ENCODE assay signal across 10 cellular contexts in the genomic region with DNA sequence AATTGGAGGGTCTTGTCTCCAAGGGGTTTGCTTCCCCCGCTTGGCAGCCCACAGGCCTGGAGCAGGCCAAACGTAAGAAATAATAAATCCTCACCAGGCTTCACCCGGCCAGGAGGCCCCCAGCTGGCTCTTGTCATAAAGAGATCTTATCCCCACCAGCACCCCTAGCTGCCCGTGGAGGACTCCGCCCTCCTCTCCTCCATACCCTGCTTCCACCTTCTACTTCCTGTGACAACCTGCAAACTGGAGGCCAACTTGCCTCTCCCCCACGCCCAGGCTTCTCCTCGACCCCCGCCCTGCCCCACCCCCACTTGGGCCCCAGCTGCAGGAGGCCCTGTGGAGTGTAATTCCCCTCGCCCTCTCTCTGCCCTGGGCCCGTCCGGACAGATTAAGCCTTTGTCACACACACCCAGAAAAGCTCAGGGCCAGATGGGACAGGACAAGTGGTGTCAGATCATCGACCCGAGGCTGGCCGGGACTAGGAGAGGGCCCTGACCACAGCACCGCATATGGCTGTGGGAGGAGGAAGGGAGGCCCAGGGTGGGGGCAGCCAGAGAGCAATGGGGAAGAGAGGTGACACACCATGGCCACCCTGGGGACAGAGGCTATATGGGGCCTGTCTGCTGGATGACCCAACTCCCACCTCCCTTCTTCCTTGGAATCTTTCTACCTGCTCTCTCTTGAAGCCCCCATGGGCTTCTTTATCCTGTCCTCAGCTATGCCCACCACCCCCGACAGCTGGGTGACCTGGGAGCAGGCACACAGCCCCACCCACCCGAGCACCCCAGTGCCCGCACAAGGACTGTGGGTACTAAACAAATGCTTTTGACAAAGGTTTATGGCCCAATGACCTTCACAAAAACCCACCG. TPM values are rescaled to one million over a fixed set of nuclear protein-coding genes. Genes with fewer than 3 reads are reported as not detected.
A peak's percentile ranks its signal among the peaks of the same experiment; 100 is the strongest.
DNase-seq lines count a peak whose midpoint lies in the region; ATAC-seq and TF ChIP-seq lines count a peak whose summit lies in the region.
"Had no signal": no experiment of that assay in that cellular context is flagged by ENCODE, and none has a peak within 500 bp of the region (broad histone marks: within the 10 kb centered on the region; RNA-seq: fewer than 3 reads in every experiment).

No MANE protein-coding gene starts in this region.

- no peaks in the 10 kb centered on the region for H3K27me3 ChIP-seq in CD8-positive, alpha-beta T cell (ENCODE audit: insufficient read depth, low read length)
- peaks cover 7% of the 10 kb centered on the region in 2 experiments for H3K27me3 ChIP-seq in mesenchymal stem cell (ENCODE audit: control insufficient read depth in 1 of 2, insufficient read depth in 1 of 2, low read length in 2 of 2)

- peak overlapping the region; percentile 63 to 84 for H2BK12ac ChIP-seq in mesenchymal stem cell (ENCODE audit: low read length in 2 of 2)

- peak overlapping the region; percentile 62 for H4K8ac ChIP-seq in mesenchymal stem cell (ENCODE audit: low read length)

- H3K23ac ChIP-seq in mesenchymal stem cell (ENCODE audit: low read length in 2 of 2), result no peak overlapping the region

- H3K9ac ChIP-seq in mesenchymal stem cell (ENCODE audit: low read length), result no peak overlapping the region

- no peak overlapping the region for H3K4me2 ChIP-seq in mesenchymal stem cell (ENCODE audit: low read length, poor library complexity, severe bottlenecking)

- peaks cover 6% of the 10 kb centered on the region for H3K36me3 Mint-ChIP-seq in CD8-positive, alpha-beta T cell
- H3K36me3 Mint-ChIP-seq in activated T-cell treated with anti-CD3 and anti-CD28 coated beads, Interleukin-2, amount 50 U/mL, for 72 hours (ENCODE audit: insufficient read depth in 2 of 2), result peaks cover 2 to 3% of the 10 kb centered on the region in 2 donors

- H2BK5ac ChIP-seq in mesenchymal stem cell (ENCODE audit: low read depth, low read length, poor library complexity, severe bottlenecking), result no peak overlapping the region

- H3K4me3 Mint-ChIP-seq in CD8-positive, alpha-beta T cell, result peak overlapping the region; percentile 78
- peak overlapping the region; percentile 76 to 83 for H3K4me3 Mint-ChIP-seq in activated T-cell treated with anti-CD3 and anti-CD28 coated beads, Interleukin-2, amount 50 U/mL, for 72 hours

- peak overlapping the region; percentile 89 for H3K27ac Mint-ChIP-seq in CD8-positive, alpha-beta T cell
- H3K27ac Mint-ChIP-seq in activated T-cell treated with anti-CD3 and anti-CD28 coated beads, Interleukin-2, amount 50 U/mL, for 72 hours, result peak overlapping the region; percentile 64

- peak overlapping the region; percentile 5 for H4K91ac ChIP-seq in mesenchymal stem cell (ENCODE audit: low read length)

- no peaks in the 10 kb centered on the region for H3K79me1 ChIP-seq in mesenchymal stem cell (replicated peaks; ENCODE audit: low read length, poor library complexity, severe bottlenecking)

- H3K4me1 Mint-ChIP-seq in CD8-positive, alpha-beta T cell (ENCODE audit: low read depth), result peaks cover 59% of the 10 kb centered on the region
- H3K4me1 Mint-ChIP-seq in activated T-cell treated with anti-CD3 and anti-CD28 coated beads, Interleukin-2, amount 50 U/mL, for 72 hours (ENCODE audit: low read depth), result peaks cover 43% of the 10 kb centered on the region

- no peak overlapping the region for H2BK15ac ChIP-seq in mesenchymal stem cell (ENCODE audit: low read depth, poor library complexity, severe bottlenecking)

- H3K27ac ChIP-seq in CD8-positive, alpha-beta T cell (ENCODE audit: low read depth, low read length), result peak overlapping the region; percentile 23
- H3K27ac ChIP-seq in KOPT-K1 (ENCODE audit: low read depth, low read length, poor library complexity, severe bottlenecking) (peak overlapping the region; percentile 69), mesenchymal stem cell (ENCODE audit: low read length, poor library complexity, severe bottlenecking) (no peak overlapping the region), coronary artery (no peak overlapping the region)

- peak overlapping the region; percentile 45 for H2BK120ac ChIP-seq in mesenchymal stem cell (ENCODE audit: low read depth, low read length)

- peaks cover 62% of the 10 kb centered on the region for H3K4me1 ChIP-seq in CD8-positive, alpha-beta T cell (ENCODE audit: insufficient read depth, low read length)
- peaks cover 22% of the 10 kb centered on the region for H3K4me1 ChIP-seq in mesenchymal stem cell (ENCODE audit: control insufficient read depth, insufficient read depth, low read depth, low read length)

- ATAC-seq in CD8-positive, alpha-beta T cell, result peak; percentile 17
- ATAC-seq in activated T-cell treated with anti-CD3 and anti-CD28 coated beads, Interleukin-2, amount 50 U/mL, for 72 hours (replicated peaks in 1 of 2), result peak; percentile 20 to 25
- no peak for ATAC-seq in esophagus mucosa
- no peak for ATAC-seq in HG03457 (IDR thresholded peaks at IDR 0.05; ENCODE audit: unreplicated experiment)
- ATAC-seq: HCT116 had no signal

- 31% methylated on average over 17 of the region's 19 CpGs for WGBS in mesenchymal stem cell

- intact Hi-C loops in CD8-positive, alpha-beta T cell (cut with DNase I, micrococcal nuclease), result loop anchor here (1.0 to 10.0 kb wide), 4 partner anchors 40 to 394 kb away; no protein-coding TSS in a partner anchor

- H3K9me3 Mint-ChIP-seq in CD8-positive, alpha-beta T cell, result no peaks in the 10 kb centered on the region
- no peaks in the 10 kb centered on the region for H3K9me3 Mint-ChIP-seq in activated T-cell treated with anti-CD3 and anti-CD28 coated beads, Interleukin-2, amount 50 U/mL, for 72 hours

- H3K36me3 ChIP-seq in CD8-positive, alpha-beta T cell (ENCODE audit: insufficient read depth, low read length), result no peaks in the 10 kb centered on the region
- H3K36me3 ChIP-seq in KOPT-K1 (ENCODE audit: insufficient read depth, low read length) (no peaks in the 10 kb centered on the region), mesenchymal stem cell (ENCODE audit: control insufficient read depth in 1 of 2, insufficient read depth in 2 of 2, low read depth in 1 of 2, low read length in 2 of 2) (no peaks in the 10 kb centered on the region)

- POLR2A ChIA-PET in CD8-positive, alpha-beta T cell (lab: Charles Lee), result interaction anchor here (1.0 to 2.4 kb wide), 5 partner anchors 11 to 53 kb away, joined by 3 to 10 read pairs (median 5); no protein-coding TSS in a partner anchor

- H3K27me3 Mint-ChIP-seq in CD8-positive, alpha-beta T cell (ENCODE audit: low read depth), result no peaks in the 10 kb centered on the region
- H3K27me3 Mint-ChIP-seq in activated T-cell treated with anti-CD3 and anti-CD28 coated beads, Interleukin-2, amount 50 U/mL, for 72 hours (ENCODE audit: low read depth), result peaks cover 7% of the 10 kb centered on the region

- DNase-seq in CD8-positive, alpha-beta T cell, result peak in 3 of 7 experiments; percentile 26 to 48 (median 34)
- peak; percentile 40 to 48 for DNase-seq in activated T-cell treated with anti-CD3 and anti-CD28 coated beads, Interleukin-2, amount 50 U/mL, for 72 hours
- DNase-seq in mesenchymal stem cell, result peak; percentile 48
- DNase-seq in H4 (ENCODE audit: low spot score), result no peak
- no peak for DNase-seq in coronary artery (ENCODE audit: low spot score)
- DNase-seq: NCI-H1694 had no signal

- H3K9me3 ChIP-seq in CD8-positive, alpha-beta T cell (ENCODE audit: low read length), result no peaks in the 10 kb centered on the region
- H3K9me3 ChIP-seq in KOPT-K1 (ENCODE audit: insufficient read depth, low read length, poor library complexity, severe bottlenecking) (no peaks in the 10 kb centered on the region), mesenchymal stem cell (ENCODE audit: control insufficient read depth, low read length) (no peaks in the 10 kb centered on the region)

- no peak for TF ChIP-seq CTCF in CD8-positive, alpha-beta T cell (IDR thresholded peaks at IDR 0.05)
- TF ChIP-seq CTCF in coronary artery (IDR thresholded peaks at IDR 0.05), result no peak

- no peak overlapping the region for H2AK5ac ChIP-seq in mesenchymal stem cell (ENCODE audit: low read length, severe bottlenecking)

- no peak overlapping the region for H2AFZ ChIP-seq in mesenchymal stem cell (ENCODE audit: low read depth, low read length)

- peak overlapping the region; percentile 67 to 77 for H3K18ac ChIP-seq in mesenchymal stem cell (ENCODE audit: low read depth in 1 of 2, low read length in 2 of 2)

- CTCF ChIA-PET in CD8-positive, alpha-beta T cell (lab: Charles Lee), result interaction anchor here (0.9 to 3.1 kb wide), 6 partner anchors 42 to 197 kb away, joined by 3 to 11 read pairs (median 4); no protein-coding TSS in a partner anchor

- H3K4me3 ChIP-seq in CD8-positive, alpha-beta T cell (ENCODE audit: low read depth, low read length), result peak overlapping the region; percentile 23
- H3K4me3 ChIP-seq in mesenchymal stem cell (ENCODE audit: insufficient read depth in 1 of 2, low read depth in 1 of 2, low read length in 2 of 2) (no peak overlapping the region), coronary artery (no peak overlapping the region)

- H3K4ac ChIP-seq in mesenchymal stem cell (ENCODE audit: low read depth in 1 of 2, low read length in 2 of 2), result peak overlapping the region in 1 of 2 experiments; percentile 74

- peak overlapping the region in 1 of 2 experiments; percentile 79 for H3K14ac ChIP-seq in mesenchymal stem cell (ENCODE audit: low read length in 2 of 2)

RNA-seq across cellular contexts. Expression of a gene that starts 3.9 kb away (rescaled TPM):
- 10 to 100 TPM; 39.1 to 39.7 TPM for total RNA-seq in CD8-positive, alpha-beta T cell
- total RNA-seq in activated T-cell treated with anti-CD3 and anti-CD28 coated beads, Interleukin-2, amount 50 U/mL, for 72 hours, result 10 to 100 TPM; 28.2 to 30.0 TPM
- polyA plus RNA-seq in mesenchymal stem cell (2013, experiment 1 of 2), result 34.4 TPM
- 33.5 TPM for polyA plus RNA-seq in mesenchymal stem cell (2013, experiment 2 of 2)
- 2.0 TPM for total RNA-seq in esophagus mucosa
- total RNA-seq in H4 (2014; rRNA removed; shearing (Covaris generic)), result 10.6 and 13.0 TPM in 2 replicates

Comparison
In these comparisons a context has a peak if more than half of its experiments do, and no peak if none do; other contexts are left out.
1. ATAC-seq: peak in CD8-positive, alpha-beta T cell (single experiment) and activated T-cell treated with anti-CD3 and anti-CD28 coated beads, Interleukin-2, amount 50 U/mL, for 72 hours (2 of 2); none in esophagus mucosa (single experiment) and HG03457 (single experiment).
2. DNase-seq: peak in activated T-cell treated with anti-CD3 and anti-CD28 coated beads, Interleukin-2, amount 50 U/mL, for 72 hours (2 of 2) and mesenchymal stem cell (single experiment); none in H4 (single experiment) and coronary artery (single experiment).
3. H3K27ac ChIP-seq: peak in CD8-positive, alpha-beta T cell (single experiment) and KOPT-K1 (single experiment); none in mesenchymal stem cell (single experiment) and coronary artery (0 of 2).